21 cellular contexts compared by ENCODE assay signal in genomic region chr15:81751321-81751720, GRCh38.
"Had no signal": no experiment of that assay in that cellular context is flagged by ENCODE, and none has a peak within 500 bp of the region (broad histone marks: within the 10 kb centered on the region; RNA-seq: fewer than 3 reads in every experiment).

No MANE protein-coding gene starts in this region.

- H3K36me3 ChIP-seq: heart left ventricle, neutrophil, sigmoid colon, tibial nerve, upper lobe of right lung, vagina had no signal

- H3K4me3 ChIP-seq: heart left ventricle, psoas muscle, sigmoid colon, skin epidermis, testis, tibial nerve, upper lobe of right lung, vagina had no signal

- H3K27ac ChIP-seq: heart left ventricle, neutrophil, psoas muscle, sigmoid colon, testis, tibial nerve, upper lobe of right lung, vagina had no signal

- ATAC-seq: heart left ventricle; naive thymus-derived CD8-positive, alpha-beta T cell; psoas muscle; stimulated activated naive B cell treated with anti-CD40 and anti-IgM and Interleukin-4, amounts not matched to agents 10 μg/mL and 1 μg/mL and 100 μg/mL, for 72 hours; stimulated activated naive CD8-positive, alpha-beta T cell treated with anti-CD3 and anti-CD28 coated beads, Interleukin-15, amount 100 ng/mL, for 72 hours; upper lobe of right lung had no signal

- H3K9me3 ChIP-seq: heart left ventricle, neutrophil, psoas muscle, sigmoid colon, testis, tibial nerve, upper lobe of right lung, vagina had no signal

- H3K4me1 ChIP-seq: psoas muscle, upper lobe of right lung had no signal

- FAIRE-seq: endothelial cell of umbilical vein had no signal

- DNase-seq: effector CD4-positive, alpha-beta T cell; erythroblast; foreskin melanocyte; heart left ventricle; hippocampal formation; kidney glomerular epithelial cell; mammary epithelial cell; naive thymus-derived CD8-positive, alpha-beta T cell; psoas muscle; sigmoid colon; stimulated activated CD4-positive, alpha-beta T cell treated with anti-CD3 and anti-CD28 coated beads, Interleukin-2, amount 100 ng/mL, for 24 hours; stimulated activated CD4-positive, alpha-beta T cell treated with anti-CD3 and anti-CD28 coated beads, Interleukin-4, amount 100 ng/mL, for 4 hours; stimulated activated naive B cell treated with anti-CD40 and anti-IgM and Interleukin-4, amounts not matched to agents 10 μg/mL and 1 μg/mL and 100 μg/mL, for 72 hours; stimulated activated naive CD8-positive, alpha-beta T cell treated with anti-CD3 and anti-CD28 coated beads, Interleukin-15, amount 100 ng/mL, for 72 hours; testis; upper lobe of right lung had no signal
